ENCODE assay signal across 9 cellular contexts in the genomic region with DNA sequence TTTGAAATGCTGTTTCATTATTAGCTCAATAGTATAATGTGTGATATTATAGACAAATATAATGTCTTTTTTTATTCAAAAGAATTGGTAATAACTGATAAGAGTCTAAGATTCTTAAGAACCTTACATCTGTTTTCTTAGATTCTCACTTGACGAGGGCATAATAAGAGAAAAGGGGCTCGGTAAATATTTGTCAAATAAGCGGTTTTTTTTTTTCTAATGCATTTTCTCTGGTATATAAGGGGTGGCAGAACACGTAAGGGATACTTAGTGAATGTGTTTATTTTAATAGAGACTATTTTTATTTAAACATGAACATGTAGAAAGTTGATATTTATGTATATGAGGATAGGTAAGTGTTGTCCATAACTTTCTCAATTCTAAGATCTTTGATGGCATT.
"Had no signal": no experiment of that assay in that cellular context is flagged by ENCODE, and none has a peak within 500 bp of the region (broad histone marks: within the 10 kb centered on the region; RNA-seq: fewer than 3 reads in every experiment).

No MANE protein-coding gene starts in this region.

- DNase-seq: GM23248, GOT3, H7, HFFc6, Kasumi-1, KG1 had no signal

- H3K27ac ChIP-seq: GM23248, HL-60 had no signal

- ATAC-seq: HCT116 had no signal

- H3K4me3 ChIP-seq: GM23248, HAP-1 had no signal

- H3K36me3 ChIP-seq: HAP-1 had no signal

- H2AFZ ChIP-seq: GM23248 had no signal

- H3K9ac ChIP-seq: GM23248 had no signal

- H3K9me3 ChIP-seq: HAP-1 had no signal
